8 cellular contexts compared by ENCODE assay signal in genomic region chr7:100745184-100745583, GRCh38. TPM values are rescaled to one million over a fixed set of nuclear protein-coding genes. Genes with fewer than 3 reads are reported as not detected.
DNase-seq lines count a peak whose midpoint lies in the region; ATAC-seq and TF ChIP-seq lines count a peak whose summit lies in the region.

No MANE protein-coding gene starts in this region.

- peaks cover 2% of the 10 kb centered on the region for H3K36me3 Mint-ChIP-seq in T-helper 17 cell (ENCODE audit: low read depth)
- no peaks in the 10 kb centered on the region for H3K36me3 Mint-ChIP-seq in natural killer cell

- in situ Hi-C loops in GM13976 (cut with MboI; ENCODE audit: low sequenced_read_pairs, unreplicated experiment), result no loop called here

- no peak for TF ChIP-seq CTCF in GM13976 (IDR thresholded peaks at IDR 0.05; ENCODE audit: borderline replicate concordance, control extremely low read depth, extremely low read depth, insufficient read depth, missing control alignments)
- no peak for TF ChIP-seq CTCF in natural killer cell (IDR thresholded peaks at IDR 0.05)
- no peak for TF ChIP-seq CTCF in omental fat pad (IDR thresholded peaks at IDR 0.05)

- H3K27me3 Mint-ChIP-seq in T-helper 17 cell (peaks cover 37% of the 10 kb centered on the region), natural killer cell (ENCODE audit: low read depth in 2 of 2) (peaks cover 0 to 17% of the 10 kb centered on the region in 2 donors)

- intact Hi-C loops in natural killer cell (cut with micrococcal nuclease), result no loop called here

- TF ChIP-seq POLR2A in erythroblast (IDR thresholded peaks at IDR 0.05; ENCODE audit: low read length), result no peak

- H3K27ac Mint-ChIP-seq in T-helper 17 cell (peak overlapping the region; percentile 49), natural killer cell (no peak overlapping the region)

- H3K4me1 Mint-ChIP-seq in T-helper 17 cell, result peaks cover 4% of the 10 kb centered on the region
- H3K4me1 Mint-ChIP-seq in natural killer cell, result peaks cover 0 to 4% of the 10 kb centered on the region in 2 donors

- ATAC-seq in T-helper 17 cell (peak; percentile 32), natural killer cell (peak; percentile 46 to 97 (median 66)), omental fat pad (ENCODE audit: low FRiP score) (no peak), GM21619 (IDR thresholded peaks at IDR 0.05; ENCODE audit: unreplicated experiment) (no peak)

- DNase-seq in GM13976 (ENCODE audit: low spot score) (peak; percentile 87), T-helper 17 cell (no peak), erythroblast (lab: John Stamatoyannopoulos, UW) (peak; percentile 65 to 73), natural killer cell (no peak), omental fat pad (ENCODE audit: low spot score) (no peak), GM19238 (ENCODE audit: insufficient read length, low spot score) (no peak), NCI-H446 treated with DMSO at 0.1 percent for 48 hours (lab: John Stamatoyannopoulos, UW) (no peak)

- H3K9me3 Mint-ChIP-seq in natural killer cell, result no peaks in the 10 kb centered on the region

- H3K4me3 Mint-ChIP-seq in T-helper 17 cell (peak overlapping the region; percentile 77), natural killer cell (peak overlapping the region; percentile 74)

- H3K9me3 ChIP-seq in T-helper 17 cell (ENCODE audit: control insufficient read depth, low read length, poor library complexity, severe bottlenecking), result no peaks in the 10 kb centered on the region

RNA-seq across cellular contexts. Expression of gene ZAN, which starts 11.8 kb away (rescaled TPM):
- total RNA-seq in T-helper 17 cell, result not detected
- total RNA-seq in natural killer cell, result not detected
- not detected for total RNA-seq in omental fat pad

RNA-seq across cellular contexts. Expression of gene EPO, which starts 24.9 kb away (rescaled TPM):
- not detected for total RNA-seq in T-helper 17 cell
- not detected for total RNA-seq in natural killer cell
- total RNA-seq in omental fat pad, result not detected

RNA-seq across cellular contexts. Expression of gene POP7, which starts 39.3 kb away (rescaled TPM):
- total RNA-seq in T-helper 17 cell, result 10 to 100 TPM; 10.1 to 12.4 TPM
- total RNA-seq in natural killer cell, result 10 to 100 TPM; 17.6 to 22.1 (median 17.6) TPM
- total RNA-seq in omental fat pad, result 10 to 100 TPM; 17.5 to 39.9 (median 19.4) TPM

RNA-seq across cellular contexts. Expression of gene GIGYF1, which starts 51.1 kb away (rescaled TPM):
- total RNA-seq in T-helper 17 cell (10 to 100 TPM; 70.3 to 71.5 TPM), natural killer cell (100 to 1,000 TPM in 2 of 3 donors, 10 to 100 TPM in 1; 92.0 to 102 (median 101) TPM), omental fat pad (10 to 100 TPM; 17.7 to 44.0 (median 19.4) TPM)

Comparison
In these comparisons a context has a peak if more than half of its experiments do, and no peak if none do; other contexts are left out.
1. DNase-seq: peak in GM13976 (single experiment) and erythroblast (2 of 2); none in T-helper 17 cell (0 of 3), natural killer cell (single experiment), omental fat pad (single experiment), GM19238 (single experiment) and NCI-H446 treated with DMSO at 0.1 percent for 48 hours (single experiment).
2. ATAC-seq: peak in T-helper 17 cell (single experiment) and natural killer cell (3 of 3); none in omental fat pad (single experiment) and GM21619 (single experiment).